ENCODE assay signal across 20 cellular contexts in the genomic region with DNA sequence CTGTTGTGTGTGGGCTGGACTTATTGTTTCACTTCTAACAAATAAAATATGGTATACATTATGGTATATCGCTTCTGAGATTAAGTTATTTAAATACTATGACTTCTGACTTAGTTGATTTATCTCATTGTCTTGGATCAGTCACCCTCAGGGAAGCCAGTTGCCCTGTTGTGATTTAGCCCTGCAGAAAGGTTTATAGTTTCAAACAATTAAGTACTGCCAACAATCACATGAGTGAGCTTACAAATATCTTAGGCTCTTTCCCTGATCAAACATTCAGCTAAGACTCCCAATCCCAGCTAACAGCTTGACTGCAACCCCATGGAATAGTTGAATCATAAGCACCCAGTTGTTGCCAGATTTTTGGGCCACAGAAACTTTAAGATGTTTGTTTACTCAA.
"Had no signal": no experiment of that assay in that cellular context is flagged by ENCODE, and none has a peak within 500 bp of the region (broad histone marks: within the 10 kb centered on the region; RNA-seq: fewer than 3 reads in every experiment).

No MANE protein-coding gene starts in this region.

- H3K36me3 Mint-ChIP-seq: activated CD8-positive, alpha-beta memory T cell treated with anti-CD3 and anti-CD28 coated beads, Interleukin-2, amount 10 ng/mL, durations not matched to agents 7 days and 5 days; activated naive CD8-positive, alpha-beta T cell treated with anti-CD3 and anti-CD28 coated beads, Interleukin-2, amount 10 ng/mL, durations not matched to agents 7 days and 5 days; mesothelial cell of epicardium; stimulated activated naive B cell treated with anti-CD40 and anti-IgM and Interleukin-4, amounts not matched to agents 10 μg/mL and 1 μg/mL and 100 μg/mL, for 72 hours had no signal

- H3K27me3 ChIP-seq: foreskin keratinocyte, hepatocyte, thyroid gland had no signal

- H3K4me3 Mint-ChIP-seq: activated CD4-positive, alpha-beta T cell treated with anti-CD3 and anti-CD28 coated beads for 36 hours; activated CD8-positive, alpha-beta memory T cell treated with anti-CD3 and anti-CD28 coated beads, Interleukin-2, amount 10 ng/mL, durations not matched to agents 7 days and 5 days; activated naive CD8-positive, alpha-beta T cell treated with anti-CD3 and anti-CD28 coated beads, Interleukin-2, amount 10 ng/mL, durations not matched to agents 7 days and 5 days; mesothelial cell of epicardium; natural killer cell treated with Interleukin-12 subunit alpha and Interleukin-12 subunit beta and Interleukin-15 and Interleukin-18, amount 100 ng/mL, for 72 hours; stimulated activated naive B cell treated with anti-CD40 and anti-IgM and Interleukin-4, amounts not matched to agents 10 μg/mL and 1 μg/mL and 100 μg/mL, for 72 hours; T-helper 2 cell treated with Interferon-gamma antibody and Interleukin-4, amounts not matched to agents 5 μg/mL and 100 μg/mL, for 36 hours; WTC11 had no signal

- H3K27ac Mint-ChIP-seq: activated CD4-positive, alpha-beta T cell treated with anti-CD3 and anti-CD28 coated beads for 36 hours; activated CD8-positive, alpha-beta memory T cell treated with anti-CD3 and anti-CD28 coated beads, Interleukin-2, amount 10 ng/mL, durations not matched to agents 7 days and 5 days; activated naive CD8-positive, alpha-beta T cell treated with anti-CD3 and anti-CD28 coated beads, Interleukin-2, amount 10 ng/mL, durations not matched to agents 7 days and 5 days; mesothelial cell of epicardium; natural killer cell treated with Interleukin-12 subunit alpha and Interleukin-12 subunit beta and Interleukin-15 and Interleukin-18, amount 100 ng/mL, for 72 hours; stimulated activated naive B cell treated with anti-CD40 and anti-IgM and Interleukin-4, amounts not matched to agents 10 μg/mL and 1 μg/mL and 100 μg/mL, for 72 hours; T-helper 2 cell treated with Interferon-gamma antibody and Interleukin-4, amounts not matched to agents 5 μg/mL and 100 μg/mL, for 36 hours; WTC11 had no signal

- H3K4me3 ChIP-seq: hepatocyte, lung, thyroid gland had no signal

- DNase-seq: activated CD4-positive, alpha-beta T cell treated with anti-CD3 and anti-CD28 coated beads for 36 hours; activated CD4-positive, alpha-beta T cell treated with anti-CD3 and anti-CD28 coated beads, Interleukin-2, amount 50 U/mL, for 48 hours; activated CD8-positive, alpha-beta memory T cell treated with anti-CD3 and anti-CD28 coated beads, Interleukin-2, amount 10 ng/mL, durations not matched to agents 7 days and 5 days; activated naive CD4-positive, alpha-beta T cell treated with Interleukin-2 at 50 U/mL for 16 hours; activated naive CD8-positive, alpha-beta T cell treated with anti-CD3 and anti-CD28 coated beads, Interleukin-2, amount 10 ng/mL, durations not matched to agents 7 days and 5 days; amygdala; cerebellar nuclear complex; effector CD4-positive, alpha-beta T cell; left cardiac atrium; occipital lobe; posterior cingulate gyrus; stimulated activated naive B cell treated with anti-CD40 and anti-IgM and Interleukin-4, amounts not matched to agents 10 μg/mL and 1 μg/mL and 100 μg/mL, for 72 hours had no signal

- H3K9me3 ChIP-seq: thyroid gland had no signal

- H3K27me3 Mint-ChIP-seq: activated CD4-positive, alpha-beta T cell treated with anti-CD3 and anti-CD28 coated beads for 36 hours; activated CD8-positive, alpha-beta memory T cell treated with anti-CD3 and anti-CD28 coated beads, Interleukin-2, amount 10 ng/mL, durations not matched to agents 7 days and 5 days; activated naive CD8-positive, alpha-beta T cell treated with anti-CD3 and anti-CD28 coated beads, Interleukin-2, amount 10 ng/mL, durations not matched to agents 7 days and 5 days; stimulated activated naive B cell treated with anti-CD40 and anti-IgM and Interleukin-4, amounts not matched to agents 10 μg/mL and 1 μg/mL and 100 μg/mL, for 72 hours had no signal

- H3K4me1 ChIP-seq: foreskin keratinocyte, thyroid gland had no signal

- H3K9me3 Mint-ChIP-seq: T-helper 2 cell treated with Interferon-gamma antibody and Interleukin-4, amounts not matched to agents 5 μg/mL and 100 μg/mL, for 36 hours had no signal

- H3K4me1 Mint-ChIP-seq: activated CD4-positive, alpha-beta T cell treated with anti-CD3 and anti-CD28 coated beads for 36 hours; activated CD8-positive, alpha-beta memory T cell treated with anti-CD3 and anti-CD28 coated beads, Interleukin-2, amount 10 ng/mL, durations not matched to agents 7 days and 5 days; activated naive CD8-positive, alpha-beta T cell treated with anti-CD3 and anti-CD28 coated beads, Interleukin-2, amount 10 ng/mL, durations not matched to agents 7 days and 5 days; stimulated activated naive B cell treated with anti-CD40 and anti-IgM and Interleukin-4, amounts not matched to agents 10 μg/mL and 1 μg/mL and 100 μg/mL, for 72 hours; WTC11 had no signal

- H3K36me3 ChIP-seq: thyroid gland had no signal

- H3K27ac ChIP-seq: foreskin keratinocyte, hepatocyte, thyroid gland had no signal

- ATAC-seq: activated CD4-positive, alpha-beta T cell treated with anti-CD3 and anti-CD28 coated beads for 36 hours; activated CD8-positive, alpha-beta memory T cell treated with anti-CD3 and anti-CD28 coated beads, Interleukin-2, amount 10 ng/mL, durations not matched to agents 7 days and 5 days; foreskin keratinocyte; left cardiac atrium; natural killer cell treated with Interleukin-12 subunit alpha and Interleukin-12 subunit beta and Interleukin-15 and Interleukin-18, amount 100 ng/mL, for 72 hours; stimulated activated naive B cell treated with anti-CD40 and anti-IgM and Interleukin-4, amounts not matched to agents 10 μg/mL and 1 μg/mL and 100 μg/mL, for 72 hours; WTC11 had no signal
